In genomic region chr19:28948531-28948930, GRCh38 we compare ENCODE assay signal across 31 cellular contexts.
"Had no signal": no experiment of that assay in that cellular context is flagged by ENCODE, and none has a peak within 500 bp of the region (broad histone marks: within the 10 kb centered on the region; RNA-seq: fewer than 3 reads in every experiment).

No MANE protein-coding gene starts in this region.

- H3K4me3 Mint-ChIP-seq: activated CD4-positive, alpha-beta memory T cell treated with anti-CD3 and anti-CD28 coated beads for 36 hours; activated CD4-positive, alpha-beta T cell treated with anti-CD3 and anti-CD28 coated beads, Interleukin-2, amount 10 ng/mL, durations not matched to agents 24 days and 14 days; activated naive CD4-positive, alpha-beta T cell treated with anti-CD3 and anti-CD28 coated beads, Interleukin-2, amount 10 ng/mL, durations not matched to agents 7 days and 5 days; activated naive CD8-positive, alpha-beta T cell treated with anti-CD3 and anti-CD28 coated beads, Interleukin-2, amount 10 ng/mL, durations not matched to agents 7 days and 5 days; activated T-helper 1 cell treated with anti-CD3 and anti-CD28 coated beads, Interleukin-12 subunit alpha, Interleukin-12 subunit beta, Interleukin-2, Interleukin-4 antibody, amounts not matched to agents 30 ng/mL and 10 ng/mL and 1 ng/mL, durations not matched to agents 14 hours and 24 hours and 36 hours; naive thymus-derived CD4-positive, alpha-beta T cell; stimulated activated effector memory CD8-positive, alpha-beta T cell treated with anti-CD3 and anti-CD28 coated beads, Interleukin-12 subunit alpha, Interleukin-12 subunit beta, amount 100 ng/mL, for 72 hours; stimulated activated naive CD8-positive, alpha-beta T cell treated with anti-CD3 and anti-CD28 coated beads, Interleukin-15, Interleukin-2, amounts not matched to agents 100 ng/mL and 50 ng/mL, for 24 hours had no signal

- H3K27me3 ChIP-seq: brain microvascular endothelial cell, ovary, right lobe of liver had no signal

- DNase-seq: activated CD4-positive, alpha-beta memory T cell treated with anti-CD3 and anti-CD28 coated beads for 36 hours; activated CD4-positive, alpha-beta T cell treated with anti-CD3 and anti-CD28 coated beads, Interleukin-2, amount 10 ng/mL, durations not matched to agents 24 days and 14 days; activated CD4-positive, CD25-positive, alpha-beta regulatory T cell treated with anti-CD3 and anti-CD28 coated beads, Interleukin-2, amount 50 U/mL, for 72 hours; activated CD8-positive, alpha-beta memory T cell treated with anti-CD3 and anti-CD28 coated beads, Interleukin-2, amount 50 U/mL, for 4 hours; activated effector memory CD4-positive, alpha-beta T cell treated with anti-CD3 and anti-CD28 coated beads, Interleukin-2, amount 50 U/mL, for 16 hours; activated naive CD4-positive, alpha-beta T cell treated with anti-CD3 and anti-CD28 coated beads, Interleukin-2, amount 10 ng/mL, durations not matched to agents 7 days and 5 days; activated naive CD8-positive, alpha-beta T cell treated with anti-CD3 and anti-CD28 coated beads, Interleukin-2, amount 10 ng/mL, durations not matched to agents 7 days and 5 days; activated T-cell treated with anti-CD3 and anti-CD28 coated beads, Interleukin-2, amount 50 U/mL, for 1 hour; amniotic stem cell; brain microvascular endothelial cell; caudate nucleus; cortex of kidney; hippocampal formation; left cardiac atrium; mammary epithelial cell; naive thymus-derived CD4-positive, alpha-beta T cell; ovary; right lobe of liver; stimulated activated CD4-positive, alpha-beta T cell treated with anti-CD3 and anti-CD28 coated beads, Interleukin-12 subunit alpha, Interleukin-12 subunit beta, amount 100 ng/mL, for 4 hours; stimulated activated CD4-positive, alpha-beta T cell treated with anti-CD3 and anti-CD28 coated beads, Interleukin-4, amount 100 ng/mL, for 1 hour; T1000; trophoblast cell; WERI-Rb-1 had no signal

- ATAC-seq: esophagus mucosa; gastroesophageal sphincter; left cardiac atrium; naive thymus-derived CD4-positive, alpha-beta T cell; right lobe of liver; stimulated activated effector memory CD8-positive, alpha-beta T cell treated with anti-CD3 and anti-CD28 coated beads, Interleukin-12 subunit alpha, Interleukin-12 subunit beta, amount 100 ng/mL, for 72 hours had no signal

- H3K9me3 ChIP-seq: gastroesophageal sphincter, ovary, right lobe of liver, thoracic aorta had no signal

- H3K36me3 Mint-ChIP-seq: activated CD4-positive, alpha-beta memory T cell treated with anti-CD3 and anti-CD28 coated beads for 36 hours; activated naive CD4-positive, alpha-beta T cell treated with anti-CD3 and anti-CD28 coated beads, Interleukin-2, amount 10 ng/mL, durations not matched to agents 7 days and 5 days; activated naive CD8-positive, alpha-beta T cell treated with anti-CD3 and anti-CD28 coated beads, Interleukin-2, amount 10 ng/mL, durations not matched to agents 7 days and 5 days; naive thymus-derived CD4-positive, alpha-beta T cell; stimulated activated effector memory CD8-positive, alpha-beta T cell treated with anti-CD3 and anti-CD28 coated beads, Interleukin-12 subunit alpha, Interleukin-12 subunit beta, amount 100 ng/mL, for 72 hours had no signal

- H3K9me3 Mint-ChIP-seq: activated CD4-positive, alpha-beta memory T cell treated with anti-CD3 and anti-CD28 coated beads for 36 hours; activated CD4-positive, alpha-beta T cell treated with anti-CD3 and anti-CD28 coated beads, Interleukin-2, amount 10 ng/mL, durations not matched to agents 24 days and 14 days; activated naive CD8-positive, alpha-beta T cell treated with anti-CD3 and anti-CD28 coated beads, Interleukin-2, amount 10 ng/mL, durations not matched to agents 7 days and 5 days; stimulated activated naive CD8-positive, alpha-beta T cell treated with anti-CD3 and anti-CD28 coated beads, Interleukin-15, Interleukin-2, amounts not matched to agents 100 ng/mL and 50 ng/mL, for 24 hours had no signal

- H3K4me1 ChIP-seq: gastroesophageal sphincter, right lobe of liver had no signal

- H3K4me3 ChIP-seq: gastroesophageal sphincter, ovary, right lobe of liver, skin epidermis, thoracic aorta had no signal

- H3K4me1 Mint-ChIP-seq: activated CD4-positive, alpha-beta T cell treated with anti-CD3 and anti-CD28 coated beads, Interleukin-2, amount 10 ng/mL, durations not matched to agents 24 days and 14 days; activated naive CD4-positive, alpha-beta T cell treated with anti-CD3 and anti-CD28 coated beads, Interleukin-2, amount 10 ng/mL, durations not matched to agents 7 days and 5 days; activated naive CD8-positive, alpha-beta T cell treated with anti-CD3 and anti-CD28 coated beads, Interleukin-2, amount 10 ng/mL, durations not matched to agents 7 days and 5 days; naive thymus-derived CD4-positive, alpha-beta T cell; stimulated activated effector memory CD8-positive, alpha-beta T cell treated with anti-CD3 and anti-CD28 coated beads, Interleukin-12 subunit alpha, Interleukin-12 subunit beta, amount 100 ng/mL, for 72 hours had no signal

- H3K27ac ChIP-seq: brain microvascular endothelial cell, gastroesophageal sphincter, ovary, right lobe of liver, skin epidermis, thoracic aorta, WERI-Rb-1 had no signal

- H3K36me3 ChIP-seq: brain microvascular endothelial cell, gastroesophageal sphincter, ovary, right lobe of liver, thoracic aorta, WERI-Rb-1 had no signal

- H3K27ac Mint-ChIP-seq: activated CD4-positive, alpha-beta memory T cell treated with anti-CD3 and anti-CD28 coated beads for 36 hours; activated CD4-positive, alpha-beta T cell treated with anti-CD3 and anti-CD28 coated beads, Interleukin-2, amount 10 ng/mL, durations not matched to agents 24 days and 14 days; activated naive CD4-positive, alpha-beta T cell treated with anti-CD3 and anti-CD28 coated beads, Interleukin-2, amount 10 ng/mL, durations not matched to agents 7 days and 5 days; activated naive CD8-positive, alpha-beta T cell treated with anti-CD3 and anti-CD28 coated beads, Interleukin-2, amount 10 ng/mL, durations not matched to agents 7 days and 5 days; activated T-helper 1 cell treated with anti-CD3 and anti-CD28 coated beads, Interleukin-12 subunit alpha, Interleukin-12 subunit beta, Interleukin-2, Interleukin-4 antibody, amounts not matched to agents 30 ng/mL and 10 ng/mL and 1 ng/mL, durations not matched to agents 14 hours and 24 hours and 36 hours; naive thymus-derived CD4-positive, alpha-beta T cell; progenitor cell of endocrine pancreas; stimulated activated effector memory CD8-positive, alpha-beta T cell treated with anti-CD3 and anti-CD28 coated beads, Interleukin-12 subunit alpha, Interleukin-12 subunit beta, amount 100 ng/mL, for 72 hours; stimulated activated naive CD8-positive, alpha-beta T cell treated with anti-CD3 and anti-CD28 coated beads, Interleukin-15, Interleukin-2, amounts not matched to agents 100 ng/mL and 50 ng/mL, for 24 hours had no signal

- H3K27me3 Mint-ChIP-seq: activated CD4-positive, alpha-beta memory T cell treated with anti-CD3 and anti-CD28 coated beads for 36 hours; activated CD4-positive, alpha-beta T cell treated with anti-CD3 and anti-CD28 coated beads, Interleukin-2, amount 10 ng/mL, durations not matched to agents 24 days and 14 days; activated naive CD8-positive, alpha-beta T cell treated with anti-CD3 and anti-CD28 coated beads, Interleukin-2, amount 10 ng/mL, durations not matched to agents 7 days and 5 days had no signal
